Comparison of ENCODE assay signal across 13 cellular contexts in the genomic region with DNA sequence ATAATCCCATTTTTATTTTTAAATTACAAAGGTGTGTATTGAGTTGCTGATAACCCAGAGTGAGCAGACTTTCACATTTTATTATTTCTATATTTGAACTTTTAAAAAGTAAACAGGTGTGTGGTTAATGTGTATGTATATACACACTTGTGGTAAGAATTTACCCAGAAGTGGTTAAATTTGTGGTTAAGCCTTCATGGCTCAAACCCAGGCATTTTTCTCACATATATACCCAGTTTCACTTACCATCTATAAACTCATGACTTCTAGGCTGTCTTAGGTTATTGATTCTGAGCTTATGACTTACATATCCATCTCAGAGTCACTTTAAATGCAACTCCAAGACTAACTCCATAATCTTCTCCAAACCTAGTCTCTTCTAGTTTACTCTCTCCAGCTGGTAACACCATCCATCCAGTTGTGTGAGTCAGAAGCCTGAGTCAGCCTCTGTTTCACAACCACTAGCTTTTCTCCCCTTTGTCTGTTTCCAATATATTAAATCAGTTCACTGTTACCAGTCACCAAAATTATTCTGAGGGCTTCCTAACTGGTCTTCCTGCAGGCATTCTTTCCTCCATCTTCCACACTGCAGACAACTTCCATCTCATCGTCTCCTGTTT. TPM values are rescaled to one million over a fixed set of nuclear protein-coding genes. Genes with fewer than 3 reads are reported as not detected.
DNase-seq lines count a peak whose midpoint lies in the region; ATAC-seq and TF ChIP-seq lines count a peak whose summit lies in the region.
"Had no signal": no experiment of that assay in that cellular context is flagged by ENCODE, and none has a peak within 500 bp of the region (broad histone marks: within the 10 kb centered on the region; RNA-seq: fewer than 3 reads in every experiment).

No MANE protein-coding gene starts in this region.

- H2BK20ac ChIP-seq in IMR-90 (ENCODE audit: low read depth, low read length), result peak overlapping the region; percentile 24; the same call in 1 of the 2 replicates

- H3K4me2 ChIP-seq in IMR-90 (ENCODE audit: low read depth, low read length), result no peak overlapping the region; the same call in 1 of the 2 replicates

- TF ChIP-seq CTCF in AG04450 (IDR thresholded peaks at IDR 0.05; ENCODE audit: low read depth, low read length) (no peak), IMR-90 (conservative IDR thresholded peaks at IDR 0.05; ENCODE audit: low read depth, low read length) (no peak)

- no peak overlapping the region for H3K9ac ChIP-seq in IMR-90 (ENCODE audit: low read depth, low read length)

- TF ChIP-seq RAD21 in IMR-90 (IDR thresholded peaks at IDR 0.05; ENCODE audit: low read length), result no peak

- 0 out of 2 replicates have a peak overlapping the region, but pooled peaks have one; percentile 18 for H4K91ac ChIP-seq in IMR-90 (ENCODE audit: insufficient read depth, low read depth, low read length)

- peak overlapping the region; percentile 61 for H2BK120ac ChIP-seq in IMR-90 (ENCODE audit: low read depth, low read length)

- H3K27ac ChIP-seq in AG04450 (ENCODE audit: low read depth, low read length) (peak overlapping the region; percentile 89), IMR-90 (ENCODE audit: insufficient read depth, low read length) (peak overlapping the region; percentile 88; the same call in 1 of the 2 replicates)
- H3K27ac ChIP-seq: body of pancreas, VCaP had no signal

- H3K36me3 ChIP-seq in IMR-90 (ENCODE audit: control insufficient read depth, insufficient read depth, low read length), result peaks cover 10% of the 10 kb centered on the region

- no peak overlapping the region for H3K56ac ChIP-seq in IMR-90 (ENCODE audit: extremely low read depth, insufficient read depth, low read length)

- no peak overlapping the region for H2BK15ac ChIP-seq in IMR-90 (ENCODE audit: low read depth, low read length)

- peaks cover 3% of the 10 kb centered on the region; the same call in 1 of the 2 replicates for H4K20me1 ChIP-seq in IMR-90 (ENCODE audit: insufficient read depth, low read length)

- peak overlapping the region; percentile 69; the same call in 1 of the 2 replicates for H4K5ac ChIP-seq in IMR-90 (ENCODE audit: low read depth, low read length)

- peak overlapping the region; percentile 51; the same call in 1 of the 2 replicates for H3K23ac ChIP-seq in IMR-90 (ENCODE audit: low read depth, low read length)

- no peak overlapping the region for H2AK5ac ChIP-seq in IMR-90 (ENCODE audit: low read depth, low read length)

- dilution Hi-C loops in IMR-90 (cut with HindIII; ENCODE audit: low sequenced_read_pairs, unreplicated experiment), result no loop called here

- TF ChIP-seq POLR2A in IMR-90 (IDR thresholded peaks at IDR 0.05; ENCODE audit: low read depth, low read length) (no peak), GM18505 (IDR thresholded peaks at IDR 0.05; ENCODE audit: borderline replicate concordance, extremely low read depth, insufficient read depth, insufficient read length) (no peak)

- H2AK9ac ChIP-seq in IMR-90 (replicated peaks; ENCODE audit: low read depth, low read length, poor library complexity), result no peak overlapping the region

- CTCF ChIA-PET in AG04450 (lab: Charles Lee) (interaction anchor here (1.2 to 2.8 kb wide), 5 partner anchors 8 to 425 kb away, joined by 3 to 26 read pairs (median 6); a partner anchor contains a TSS), IMR-90 (lab: Yijun Ruan, JAX) (interaction anchor here (0.6 kb wide), 1 partner anchor 196 kb away, joined by 5 read pairs; no protein-coding TSS in a partner anchor)

- H3K27me3 ChIP-seq in AG04450 (ENCODE audit: control insufficient read depth, insufficient read depth, low read length) (no peaks in the 10 kb centered on the region), IMR-90 (ENCODE audit: control insufficient read depth, insufficient read depth, low read length) (no peaks in the 10 kb centered on the region)
- H3K27me3 ChIP-seq: body of pancreas, tibial nerve had no signal

- DNase-seq in AG04450 (ENCODE audit: low read depth, low spot score), result peak; percentile 62
- DNase-seq in IMR-90, result peak; percentile 91
- DNase-seq in fibroblast of gingiva (ENCODE audit: low read depth), result peak; percentile 81
- DNase-seq in LoVo (ENCODE audit: low spot score), result no peak
- DNase-seq in SHP77 treated with DMSO at 0.1 percent for 48 hours (lab: John Stamatoyannopoulos, UW), result no peak
- DNase-seq: body of pancreas; CD8-positive, alpha-beta memory T cell; NCI-H2081 treated with DMSO at 0.1 percent for 48 hours had no signal

- H3K18ac ChIP-seq in IMR-90 (ENCODE audit: low read depth, low read length), result peak overlapping the region; percentile 45; the same call in 1 of the 2 replicates

- ATAC-seq in GM21381 (IDR thresholded peaks at IDR 0.05; ENCODE audit: unreplicated experiment), result peak; percentile 80
- ATAC-seq in IMR-90 (ENCODE audit: low read depth), result peak; percentile 95
- no peak for ATAC-seq in GM18505 (IDR thresholded peaks at IDR 0.05; ENCODE audit: unreplicated experiment)
- no peak for ATAC-seq in GM18861 (IDR thresholded peaks at IDR 0.05; ENCODE audit: unreplicated experiment)
- ATAC-seq: body of pancreas had no signal

- no CpG with 5 or more reads among the region's 1 CpG for WGBS in IMR-90 (ENCODE audit: extremely low coverage in 2 of 2, insufficient read length in 1 of 2), 2 experiments

- H3K9me3 ChIP-seq in AG04450 (ENCODE audit: control insufficient read depth, insufficient read depth, low read length) (no peaks in the 10 kb centered on the region), IMR-90 (ENCODE audit: control insufficient read depth, insufficient read depth, low read length) (no peaks in the 10 kb centered on the region)
- H3K9me3 ChIP-seq: body of pancreas, tibial nerve had no signal

- POLR2A ChIA-PET in AG04450 (lab: Yijun Ruan, JAX), result interaction anchor here (0.9 to 1.4 kb wide), 2 partner anchors 37 to 377 kb away, joined by 3 to 7 read pairs; a partner anchor contains a TSS
- POLR2A ChIA-PET in IMR-90 (lab: Charles Lee; ENCODE audit: unreplicated experiment), result no interaction called here

- intact Hi-C loops in IMR-90 (cut with micrococcal nuclease), result no loop called here

- no TSS peak for BruUV-seq in IMR-90 (replicated peaks; lab: Mats Ljungman, UMichigan)

- H2BK5ac ChIP-seq in IMR-90 (ENCODE audit: low read depth, low read length, poor library complexity, severe bottlenecking), result peak overlapping the region; percentile 41

- in situ Hi-C loops in IMR-90 (cut with MboI; ENCODE audit: low sequenced_read_pairs), result no loop called here

- peak overlapping the region; percentile 18 for H2AFZ ChIP-seq in IMR-90 (replicated peaks; ENCODE audit: low read length, poor library complexity)

- peak overlapping the region in 1 of 2 experiments; percentile 44; a peak in 1 of 4 replicates for H4K8ac ChIP-seq in IMR-90 (ENCODE audit: low read depth in 2 of 2, low read length in 2 of 2)

- peak overlapping the region; percentile 71 for H3K14ac ChIP-seq in IMR-90 (replicated peaks; ENCODE audit: low read depth, low read length)

- no peaks in the 10 kb centered on the region; a peak in 1 of 4 replicates for H3K79me1 ChIP-seq in IMR-90 (ENCODE audit: low read depth in 1 of 2, low read length in 2 of 2)

- H3K4me1 ChIP-seq in IMR-90 (ENCODE audit: control insufficient read depth, insufficient read depth, low read length), result peaks cover 7% of the 10 kb centered on the region

- H3K9me1 ChIP-seq in IMR-90 (ENCODE audit: insufficient read depth, low read length), result peaks cover 9% of the 10 kb centered on the region

- H3K4me3 ChIP-seq in AG04450 (ENCODE audit: low read depth, low read length), result no peak overlapping the region
- H3K4me3 ChIP-seq in IMR-90 (ENCODE audit: insufficient read depth, low read depth, low read length), result no peak overlapping the region
- H3K4me3 ChIP-seq: body of pancreas, tibial nerve had no signal

- peak overlapping the region; percentile 50 for H3K4ac ChIP-seq in IMR-90 (ENCODE audit: low read depth, low read length)

TF ChIP-seq in IMR-90, 13 proteins besides CTCF, POLR2A, EP300 and RAD21:
- TF ChIP-seq RFX5 (IDR thresholded peaks at IDR 0.05; ENCODE audit: low read depth, low read length), result no peak
- TF ChIP-seq CEBPB (IDR thresholded peaks at IDR 0.05; ENCODE audit: low read depth, low read length), result peak; percentile 97
- TF ChIP-seq BHLHE40 (IDR thresholded peaks at IDR 0.05; ENCODE audit: low read depth, low read length), result no peak
- TF ChIP-seq FOS (IDR thresholded peaks at IDR 0.05; ENCODE audit: low read depth, low read length), result peak; percentile 95
TF ChIP-seq in IMR-90: peak in this region for 2.

RNA-seq across cellular contexts. Expression of a gene that starts 20.2 kb away (rescaled TPM):
- polyA plus RNA-seq in AG04450 (2011; rRNA removed), result 7.3 TPM in 2 replicates
- polyA minus RNA-seq in AG04450 (2011; rRNA and poly(A)+ RNA removed), result 3.9 TPM in 2 replicates
- 0.18 and 0.28 TPM in 2 replicates for total RNA-seq in IMR-90 (2012; rRNA removed)
- polyA plus RNA-seq in IMR-90 (2012; rRNA removed), result 2.2 and 2.5 TPM in 2 replicates
- 1.0 and 2.0 TPM in 2 replicates for polyA plus RNA-seq in IMR-90 (2012; cell fraction: cytosol; rRNA removed)
- polyA plus RNA-seq in IMR-90 (2012; cell fraction: nucleus; rRNA removed; ENCODE audit: low replicate concordance), result 1.8 and 3.5 TPM in 2 replicates

RNA-seq across cellular contexts. Expression of a gene that starts 36.7 kb away (rescaled TPM):
- polyA plus RNA-seq in AG04450 (2011; rRNA removed) (13.4 and 22.8 TPM in 2 replicates), IMR-90 (2012; rRNA removed) (8.4 and 9.3 TPM in 2 replicates)
- polyA minus RNA-seq in AG04450 (2011; rRNA and poly(A)+ RNA removed), result 10.8 and 14.6 TPM in 2 replicates
- 7.3 and 12.8 TPM in 2 replicates for total RNA-seq in IMR-90 (2012; rRNA removed)
- polyA plus RNA-seq in IMR-90 (2012; cell fraction: cytosol; rRNA removed), result 3.8 and 4.3 TPM in 2 replicates
- polyA plus RNA-seq in IMR-90 (2012; cell fraction: nucleus; rRNA removed; ENCODE audit: low replicate concordance), result 6.8 and 8.0 TPM in 2 replicates

Comparison
In these comparisons a context has a peak if more than half of its experiments do, and no peak if none do; other contexts are left out.
1. DNase-seq: peak in AG04450 (single experiment), IMR-90 (single experiment) and fibroblast of gingiva (single experiment); none in LoVo (single experiment) and SHP77 treated with DMSO at 0.1 percent for 48 hours (single experiment).
2. ATAC-seq: peak in GM21381 (single experiment) and IMR-90 (single experiment); none in GM18505 (single experiment) and GM18861 (single experiment).